8 cellular contexts compared by ENCODE assay signal in the genomic region with DNA sequence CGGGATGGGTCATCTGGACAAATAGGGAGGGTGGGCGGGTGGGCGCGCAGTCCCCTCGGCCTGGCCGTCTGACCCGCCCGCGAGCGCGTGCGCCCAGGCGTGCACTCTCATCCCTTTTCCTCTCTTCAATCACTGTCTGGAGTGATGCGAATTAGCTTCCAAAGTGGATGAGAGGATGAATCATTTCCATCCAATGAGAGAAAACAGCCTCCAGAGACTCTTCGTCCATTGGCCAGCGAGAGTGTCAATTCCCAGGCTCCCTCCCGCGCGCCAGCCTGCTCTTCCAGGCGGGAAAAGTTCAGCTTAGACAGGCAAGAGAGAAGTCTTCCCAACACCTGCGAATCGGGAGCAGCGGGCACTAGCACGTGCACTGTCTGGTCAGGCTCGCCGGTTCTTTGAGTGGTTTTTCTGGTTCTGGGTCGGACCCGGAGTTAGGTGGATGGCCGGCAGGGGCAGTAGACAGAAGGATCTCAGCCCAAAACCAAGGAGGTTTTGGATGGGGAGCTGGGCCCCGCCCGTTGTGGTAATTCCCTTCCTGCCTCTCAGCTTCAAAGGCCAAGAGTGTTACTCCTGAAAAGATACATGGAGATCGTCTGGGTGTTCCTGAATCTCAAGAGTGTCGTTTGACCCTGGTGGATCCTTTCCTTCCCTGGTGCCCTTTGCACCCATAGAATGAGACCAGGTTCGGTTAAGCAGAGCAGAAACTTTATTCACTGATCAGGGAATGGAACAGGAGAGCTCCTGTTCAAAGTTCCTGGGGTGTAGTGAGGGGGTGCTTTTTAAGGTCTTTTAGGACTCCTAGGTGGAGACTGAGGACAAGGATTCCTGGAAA. TPM values are rescaled to one million over a fixed set of nuclear protein-coding genes. Genes with fewer than 3 reads are reported as not detected.
A peak's percentile ranks its signal among the peaks of the same experiment; 100 is the strongest.
DNase-seq lines count a peak whose midpoint lies in the region; ATAC-seq and TF ChIP-seq lines count a peak whose summit lies in the region.

No MANE protein-coding gene starts in this region.

- H3K27ac ChIP-seq in upper lobe of right lung (no peak overlapping the region), OCI-LY7 (ENCODE audit: low read depth, low read length, poor library complexity, severe bottlenecking) (no peak overlapping the region)

- H3K9me2 ChIP-seq in OCI-LY7 (ENCODE audit: insufficient read depth, low read length) = no peaks in the 10 kb centered on the region

- H3K27me3 ChIP-seq in upper lobe of right lung = peaks cover 52% of the 10 kb centered on the region

- TF ChIP-seq CTCF in choroid plexus epithelial cell (conservative IDR thresholded peaks at IDR 0.05; ENCODE audit: low read depth, low read length) (peak; percentile 69), upper lobe of right lung (IDR thresholded peaks at IDR 0.05) (peak; percentile 17), OCI-LY7 (conservative IDR thresholded peaks at IDR 0.05; ENCODE audit: low read length) (no peak)

- CTCF ChIA-PET in OCI-LY7 (lab: Charles Lee; ENCODE audit: unreplicated experiment) = no interaction called here

- H3K79me2 ChIP-seq in OCI-LY7 (ENCODE audit: insufficient read depth, low read depth, low read length) = no peaks in the 10 kb centered on the region

- H3K4me3 ChIP-seq in choroid plexus epithelial cell (ENCODE audit: low read depth, low read length) (peak overlapping the region; percentile 62), upper lobe of right lung (no peak overlapping the region), OCI-LY7 (ENCODE audit: low read depth, low read length, poor library complexity, severe bottlenecking) (no peak overlapping the region)

- ATAC-seq in left lobe of liver (peak; percentile 89), upper lobe of right lung (peak; percentile 43)

- no peaks in the 10 kb centered on the region for H3K36me3 ChIP-seq in upper lobe of right lung
- no peaks in the 10 kb centered on the region for H3K36me3 ChIP-seq in OCI-LY7 (ENCODE audit: insufficient read depth, low read length)

- H3K4me1 ChIP-seq in upper lobe of right lung (no peaks in the 10 kb centered on the region), OCI-LY7 (ENCODE audit: insufficient read depth, low read length, poor library complexity, severe bottlenecking) (no peaks in the 10 kb centered on the region)

- H3K9me3 ChIP-seq in upper lobe of right lung = no peaks in the 10 kb centered on the region
- no peaks in the 10 kb centered on the region for H3K9me3 ChIP-seq in OCI-LY7 (ENCODE audit: low read length)

- BruUV-seq in OCI-LY7 (replicated peaks; lab: Mats Ljungman, UMichigan) = no TSS peak

- DNase-seq in C1 segment of cervical spinal cord (lab: John Stamatoyannopoulos, UW) (peak in 12 of 14 donors; percentile 27 to 84 (median 62)), NCI-H146 (lab: John Stamatoyannopoulos, UW) (peak; percentile 77), choroid plexus epithelial cell (ENCODE audit: low read depth) (peak; percentile 88), left lobe of liver (ENCODE audit: low spot score) (peak; percentile 64), upper lobe of right lung (no peak), OCI-LY7 (ENCODE audit: low spot score) (no peak), RKO (ENCODE audit: low spot score) (no peak)
- no peak for DNase-seq in effector CD8-positive, alpha-beta T cell (lab: John Stamatoyannopoulos, UW)

- H3K4me2 ChIP-seq in OCI-LY7 (ENCODE audit: low read length) = no peak overlapping the region

- no peaks in the 10 kb centered on the region for H4K20me1 ChIP-seq in OCI-LY7 (ENCODE audit: insufficient read depth, low read length)

- POLR2A ChIA-PET in OCI-LY7 (lab: Charles Lee) = no interaction called here

- intact Hi-C loops in upper lobe of right lung (cut with DNase I) = no loop called here
- intact Hi-C loops in OCI-LY7 (cut with micrococcal nuclease; ENCODE audit: unreplicated experiment) = no loop called here

- H2AFZ ChIP-seq in OCI-LY7 (ENCODE audit: low read length) = no peak overlapping the region

RNA-seq across cellular contexts. Expression of gene GLYATL1, which starts 33.4 kb away (rescaled TPM):
- 374 TPM for total RNA-seq in left lobe of liver
- not detected for total RNA-seq in upper lobe of right lung
- not detected in 2 replicates for total RNA-seq in OCI-LY7 (2014; rRNA removed; shearing (Covaris generic))
- not detected in 2 replicates for total RNA-seq in OCI-LY7 (2022)

Comparison
In these comparisons a context has a peak if more than half of its experiments do, and no peak if none do; other contexts are left out.
1. DNase-seq: peak in C1 segment of cervical spinal cord (12 of 14), NCI-H146 (single experiment), choroid plexus epithelial cell (single experiment) and left lobe of liver (single experiment); none in upper lobe of right lung (single experiment), effector CD8-positive, alpha-beta T cell (single experiment), OCI-LY7 (single experiment) and RKO (single experiment).
2. RNA of gene GLYATL1, which starts 33.4 kb away (total RNA-seq): 374 TPM in left lobe of liver (single experiment); not detected in upper lobe of right lung (single experiment) and not detected in OCI-LY7; every median in the first group is over 100 times any median in the second.